16 cellular contexts compared by ENCODE assay signal in the genomic region with DNA sequence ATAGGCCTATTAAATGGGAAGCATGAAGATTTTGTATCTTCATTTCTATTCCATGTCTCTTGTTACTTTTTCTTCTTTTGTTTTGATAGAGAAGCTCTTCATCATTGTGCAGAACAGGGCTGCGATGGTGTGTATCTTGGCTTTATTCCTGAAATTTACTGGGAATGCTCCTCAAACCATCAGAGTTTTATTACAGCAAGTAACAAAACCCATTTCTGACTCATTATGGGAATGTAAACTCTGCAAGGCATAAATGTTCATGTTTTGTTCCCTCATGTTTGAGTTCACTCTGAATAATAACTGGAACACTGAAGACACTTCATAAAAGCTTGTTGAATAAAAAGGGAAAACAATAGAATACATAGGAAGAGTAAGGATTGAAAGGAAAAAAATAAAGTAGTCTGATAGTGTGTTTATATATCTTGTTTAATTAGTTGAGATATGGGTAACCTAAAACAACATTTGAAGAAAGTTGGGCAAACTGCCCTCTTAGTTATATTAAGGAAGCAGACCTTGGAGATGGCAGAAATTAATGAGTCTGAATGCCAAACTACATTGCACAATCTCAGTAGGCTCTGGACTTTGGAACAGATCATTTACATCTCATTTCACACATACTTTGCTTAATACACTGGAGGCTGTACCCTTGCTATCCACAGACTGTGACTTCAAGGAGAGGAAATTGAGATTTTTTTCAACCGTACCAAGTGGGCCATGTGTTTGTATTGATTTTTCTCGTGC.
DNase-seq lines count a peak whose midpoint lies in the region; ATAC-seq and TF ChIP-seq lines count a peak whose summit lies in the region.
"Had no signal": no experiment of that assay in that cellular context is flagged by ENCODE, and none has a peak within 500 bp of the region (broad histone marks: within the 10 kb centered on the region; RNA-seq: fewer than 3 reads in every experiment).

No MANE protein-coding gene starts in this region.

- peak overlapping the region; percentile 87 for H3K27ac ChIP-seq in SK-N-MC

- no peaks in the 10 kb centered on the region for H3K36me3 ChIP-seq in SK-N-MC (ENCODE audit: insufficient read depth, low read length)

- TF ChIP-seq CTCF in fibroblast of mammary gland (conservative IDR thresholded peaks at IDR 0.05; ENCODE audit: control insufficient read depth, insufficient read depth, low read depth, low read length) = no peak

- POLR2A ChIA-PET in activated CD8-positive, alpha-beta T cell treated with anti-CD3 and anti-CD28 coated beads, Interleukin-2, amount 10 ng/mL, durations not matched to agents 7 days and 5 days (lab: Charles Lee) = no interaction called here

- no peaks in the 10 kb centered on the region for H3K9me3 ChIP-seq in SK-N-MC (ENCODE audit: low read depth, low read length)

- no peaks in the 10 kb centered on the region for H3K9me3 Mint-ChIP-seq in activated CD8-positive, alpha-beta T cell treated with anti-CD3 and anti-CD28 coated beads, Interleukin-2, amount 10 ng/mL, durations not matched to agents 7 days and 5 days (ENCODE audit: insufficient read depth)
- H3K9me3 Mint-ChIP-seq: activated naive CD4-positive, alpha-beta T cell treated with anti-CD3 and anti-CD28 coated beads, Interleukin-2, amount 50 U/mL, for 72 hours; stimulated activated naive CD8-positive, alpha-beta T cell treated with anti-CD3 and anti-CD28 coated beads, Interleukin-15, amount 100 ng/mL, for 72 hours had no signal

- CTCF ChIA-PET in activated CD8-positive, alpha-beta T cell treated with anti-CD3 and anti-CD28 coated beads, Interleukin-2, amount 10 ng/mL, durations not matched to agents 7 days and 5 days (lab: Charles Lee) = no interaction called here

- H3K9ac ChIP-seq in SK-N-MC (ENCODE audit: insufficient read length) = no peak overlapping the region

- H3K4me3 ChIP-seq in SK-N-MC (peak overlapping the region; percentile 51), fibroblast of mammary gland (ENCODE audit: control insufficient read depth, low read depth, low read length) (no peak overlapping the region)
- H3K4me3 ChIP-seq: dorsolateral prefrontal cortex had no signal

- H3K4me3 Mint-ChIP-seq in activated CD8-positive, alpha-beta T cell treated with anti-CD3 and anti-CD28 coated beads, Interleukin-2, amount 10 ng/mL, durations not matched to agents 7 days and 5 days = no peak overlapping the region
- H3K4me3 Mint-ChIP-seq: B cell; stimulated activated naive CD8-positive, alpha-beta T cell treated with anti-CD3 and anti-CD28 coated beads, Interleukin-15, amount 100 ng/mL, for 72 hours had no signal

- DNase-seq in Ammon's horn (ENCODE audit: low spot score) = peak; percentile 25
- DNase-seq in SK-N-MC (ENCODE audit: low read depth, low spot score) = peak; percentile 73
- DNase-seq in fibroblast of mammary gland (ENCODE audit: low read depth) = peak; percentile 19
- DNase-seq in mucosa of gallbladder (ENCODE audit: low spot score) = peak; percentile 63
- DNase-seq in DMS114 treated with DMSO at 0.1 percent for 48 hours (lab: John Stamatoyannopoulos, UW; ENCODE audit: unreplicated experiment) = no peak
- no peak for DNase-seq in activated CD8-positive, alpha-beta T cell treated with anti-CD3 and anti-CD28 coated beads, Interleukin-2, amount 10 ng/mL, durations not matched to agents 7 days and 5 days
- no peak for DNase-seq in stimulated activated CD8-positive, alpha-beta memory T cell treated with anti-CD3 and anti-CD28 coated beads, Interleukin-4, amount 100 ng/mL, for 48 hours
- DNase-seq: dorsolateral prefrontal cortex; hippocampal formation; NCI-H1048; NCI-H446; retina; stimulated activated naive CD8-positive, alpha-beta T cell treated with anti-CD3 and anti-CD28 coated beads, Interleukin-15, amount 100 ng/mL, for 72 hours had no signal

- H3K36me3 Mint-ChIP-seq in activated CD8-positive, alpha-beta T cell treated with anti-CD3 and anti-CD28 coated beads, Interleukin-2, amount 10 ng/mL, durations not matched to agents 7 days and 5 days (ENCODE audit: low read depth) = no peaks in the 10 kb centered on the region
- H3K36me3 Mint-ChIP-seq: activated naive CD4-positive, alpha-beta T cell treated with anti-CD3 and anti-CD28 coated beads, Interleukin-2, amount 50 U/mL, for 72 hours had no signal

- ATAC-seq in activated CD8-positive, alpha-beta T cell treated with anti-CD3 and anti-CD28 coated beads, Interleukin-2, amount 10 ng/mL, durations not matched to agents 7 days and 5 days = no peak
- ATAC-seq in GM21367 (IDR thresholded peaks at IDR 0.05; ENCODE audit: unreplicated experiment) = no peak
- ATAC-seq: activated naive CD4-positive, alpha-beta T cell treated with anti-CD3 and anti-CD28 coated beads, Interleukin-2, amount 50 U/mL, for 72 hours; stimulated activated naive CD8-positive, alpha-beta T cell treated with anti-CD3 and anti-CD28 coated beads, Interleukin-15, amount 100 ng/mL, for 72 hours had no signal

- H3K4me1 Mint-ChIP-seq in activated CD8-positive, alpha-beta T cell treated with anti-CD3 and anti-CD28 coated beads, Interleukin-2, amount 10 ng/mL, durations not matched to agents 7 days and 5 days (ENCODE audit: low read depth) = no peaks in the 10 kb centered on the region
- H3K4me1 Mint-ChIP-seq: B cell; stimulated activated naive CD8-positive, alpha-beta T cell treated with anti-CD3 and anti-CD28 coated beads, Interleukin-15, amount 100 ng/mL, for 72 hours had no signal

- no peaks in the 10 kb centered on the region for H3K27me3 Mint-ChIP-seq in activated CD8-positive, alpha-beta T cell treated with anti-CD3 and anti-CD28 coated beads, Interleukin-2, amount 10 ng/mL, durations not matched to agents 7 days and 5 days (ENCODE audit: low read depth)
- H3K27me3 Mint-ChIP-seq: B cell; stimulated activated naive CD8-positive, alpha-beta T cell treated with anti-CD3 and anti-CD28 coated beads, Interleukin-15, amount 100 ng/mL, for 72 hours had no signal

- no peak overlapping the region for H3K27ac Mint-ChIP-seq in activated CD8-positive, alpha-beta T cell treated with anti-CD3 and anti-CD28 coated beads, Interleukin-2, amount 10 ng/mL, durations not matched to agents 7 days and 5 days
- H3K27ac Mint-ChIP-seq: B cell; stimulated activated naive CD8-positive, alpha-beta T cell treated with anti-CD3 and anti-CD28 coated beads, Interleukin-15, amount 100 ng/mL, for 72 hours had no signal

Comparison
In these comparisons a context has a peak if more than half of its experiments do, and no peak if none do; other contexts are left out.
1. DNase-seq: peak in Ammon's horn (single experiment), SK-N-MC (single experiment), fibroblast of mammary gland (single experiment) and mucosa of gallbladder (single experiment); none in DMS114 treated with DMSO at 0.1 percent for 48 hours (single experiment), activated CD8-positive, alpha-beta T cell treated with anti-CD3 and anti-CD28 coated beads, Interleukin-2, amount 10 ng/mL, durations not matched to agents 7 days and 5 days (single experiment) and stimulated activated CD8-positive, alpha-beta memory T cell treated with anti-CD3 and anti-CD28 coated beads, Interleukin-4, amount 100 ng/mL, for 48 hours (single experiment).